20 cellular contexts compared by ENCODE assay signal in genomic region chr6:139142267-139142666, GRCh38.
"Had no signal": no experiment of that assay in that cellular context is flagged by ENCODE, and none has a peak within 500 bp of the region (broad histone marks: within the 10 kb centered on the region; RNA-seq: fewer than 3 reads in every experiment).

No MANE protein-coding gene starts in this region.

- H3K36me3 ChIP-seq: neutrophil, transverse colon, vagina had no signal

- H3K9me3 ChIP-seq: body of pancreas, esophagus squamous epithelium, neutrophil, SK-N-SH, transverse colon, vagina had no signal

- H3K4me2 ChIP-seq: SK-N-SH had no signal

- H3K27ac Mint-ChIP-seq: stimulated activated naive B cell treated with anti-CD40 and anti-IgM and Interleukin-4, amounts not matched to agents 10 μg/mL and 1 μg/mL and 100 μg/mL, for 72 hours had no signal

- H3K4me3 ChIP-seq: body of pancreas, coronary artery, esophagus squamous epithelium, transverse colon, vagina had no signal

- H3K27me3 Mint-ChIP-seq: stimulated activated naive B cell treated with anti-CD40 and anti-IgM and Interleukin-4, amounts not matched to agents 10 μg/mL and 1 μg/mL and 100 μg/mL, for 72 hours had no signal

- ATAC-seq: body of pancreas; left lobe of liver; stimulated activated naive B cell treated with anti-CD40 and anti-IgM and Interleukin-4, amounts not matched to agents 10 μg/mL and 1 μg/mL and 100 μg/mL, for 72 hours had no signal

- DNase-seq: activated CD4-positive, CD25-positive, alpha-beta regulatory T cell treated with anti-CD3 and anti-CD28 coated beads, Interleukin-2, amount 50 U/mL, for 72 hours; activated gamma-delta T cell treated with Interleukin-2 at 50 U/mL for 16 hours; activated T-cell treated with anti-CD3 and anti-CD28 coated beads, Interleukin-2, amount 50 U/mL, for 48 hours; amygdala; body of pancreas; caudate nucleus; esophagus squamous epithelium; hippocampal formation; SK-N-SH; stimulated activated CD4-positive, alpha-beta T cell treated with anti-CD3 and anti-CD28 coated beads, Interleukin-2, amount 100 ng/mL, for 48 hours; stimulated activated naive B cell treated with anti-CD40 and anti-IgM and Interleukin-4, amounts not matched to agents 10 μg/mL and 1 μg/mL and 100 μg/mL, for 72 hours; T-helper 1 cell; transverse colon had no signal

- H3K9ac ChIP-seq: parathyroid adenoma, SK-N-SH had no signal

- H3K4me3 Mint-ChIP-seq: stimulated activated naive B cell treated with anti-CD40 and anti-IgM and Interleukin-4, amounts not matched to agents 10 μg/mL and 1 μg/mL and 100 μg/mL, for 72 hours had no signal

- H2AFZ ChIP-seq: parathyroid adenoma had no signal

- FAIRE-seq: endothelial cell of umbilical vein, keratinocyte had no signal

- H3K9me3 Mint-ChIP-seq: stimulated activated naive B cell treated with anti-CD40 and anti-IgM and Interleukin-4, amounts not matched to agents 10 μg/mL and 1 μg/mL and 100 μg/mL, for 72 hours had no signal

- H3K27me3 ChIP-seq: body of pancreas, esophagus squamous epithelium, neutrophil, transverse colon, vagina had no signal

- H3K27ac ChIP-seq: body of pancreas, coronary artery, esophagus squamous epithelium, neutrophil, parathyroid adenoma, transverse colon, vagina had no signal
